In genomic region chr5:75510417-75510835, GRCh38 we compare ENCODE assay signal across 8 cellular contexts. TPM values are rescaled to one million over a fixed set of nuclear protein-coding genes. Genes with fewer than 3 reads are reported as not detected.
DNase-seq lines count a peak whose midpoint lies in the region; ATAC-seq, FAIRE-seq and TF ChIP-seq lines count a peak whose summit lies in the region.

No MANE protein-coding gene starts in this region.

- H3K36me3 Mint-ChIP-seq in astrocyte (ENCODE audit: low read depth, unreplicated experiment), result no peaks in the 10 kb centered on the region

- no peaks in the 10 kb centered on the region for H3K9me3 ChIP-seq in astrocyte (ENCODE audit: insufficient read depth, low read depth, low read length)
- no peaks in the 10 kb centered on the region for H3K9me3 ChIP-seq in iPS-18a (ENCODE audit: control insufficient read depth, low read depth, low read length)
- no peaks in the 10 kb centered on the region for H3K9me3 ChIP-seq in small intestine (ENCODE audit: control insufficient read depth, low read depth)

- peak overlapping the region; percentile 75 for H2AFZ ChIP-seq in astrocyte (ENCODE audit: low read depth, low read length)

- no peaks in the 10 kb centered on the region for H3K9me3 Mint-ChIP-seq in astrocyte (ENCODE audit: unreplicated experiment)

- ATAC-seq in Right ventricle myocardium inferior, result peak; percentile 15

- FAIRE-seq in astrocyte (lab: Jason Lieb, UNC), result no peak
- FAIRE-seq in small intestine (lab: Jason Lieb, UNC), result no peak

- H3K27me3 ChIP-seq in astrocyte (ENCODE audit: insufficient read depth, low read length) (no peaks in the 10 kb centered on the region), iPS-18a (ENCODE audit: control insufficient read depth, insufficient read depth, low read length) (no peaks in the 10 kb centered on the region), small intestine (ENCODE audit: control insufficient read depth in 2 of 2, insufficient read depth in 2 of 2, low read length in 2 of 2) (no peaks in the 10 kb centered on the region)

- peak overlapping the region; percentile 94 for H3K27ac Mint-ChIP-seq in astrocyte (ENCODE audit: unreplicated experiment)

- peaks cover 37% of the 10 kb centered on the region for H4K20me1 ChIP-seq in astrocyte (ENCODE audit: insufficient read depth, low read length)

- TF ChIP-seq CTCF in astrocyte (IDR thresholded peaks at IDR 0.05; ENCODE audit: insufficient read depth, low read depth, low read length), result no peak

- DNase-seq in Right ventricle myocardium inferior (ENCODE audit: missing footprints), result no peak
- no peak for DNase-seq in cardiac septum (ENCODE audit: low spot score)
- peak; percentile 3 for DNase-seq in HuH-7.5 (ENCODE audit: low spot score)
- DNase-seq in astrocyte (ENCODE audit: low read depth), result peak; percentile 23
- peak; percentile 40 for DNase-seq in small intestine
- DNase-seq in DMS114 treated with DMSO at 0.1 percent for 48 hours (lab: John Stamatoyannopoulos, UW; ENCODE audit: unreplicated experiment), result no peak
- DNase-seq in amniotic stem cell (lab: John Stamatoyannopoulos, UW), result no peak

- peak overlapping the region; percentile 97 for H3K4me3 Mint-ChIP-seq in astrocyte (ENCODE audit: unreplicated experiment)

- H3K79me2 ChIP-seq in astrocyte (ENCODE audit: insufficient read depth, low read length), result peaks cover 95% of the 10 kb centered on the region

- WGBS in small intestine, 3 donors, result 0 to 1% (median 0%) methylated on average over 15 of the region's 15 CpGs

- H3K4me1 Mint-ChIP-seq in astrocyte (ENCODE audit: low read depth, unreplicated experiment), result peaks cover 23% of the 10 kb centered on the region

- H3K4me1 ChIP-seq in astrocyte (ENCODE audit: insufficient read depth, low read length) (no peaks in the 10 kb centered on the region), iPS-18a (ENCODE audit: control insufficient read depth, low read depth, low read length) (peaks cover 11% of the 10 kb centered on the region), small intestine (ENCODE audit: control insufficient read depth in 2 of 2, insufficient read depth in 1 of 2, low read depth in 1 of 2, low read length in 1 of 2) (peaks cover 0 to 12% of the 10 kb centered on the region in 2 donors)

- H3K27ac ChIP-seq in astrocyte (ENCODE audit: low read depth, low read length) (peak overlapping the region; percentile 89), iPS-18a (ENCODE audit: low read length) (no peak overlapping the region), small intestine (ENCODE audit: low read depth in 1 of 2, low read length in 1 of 2) (peak overlapping the region; percentile 94 to 97)

- H3K36me3 ChIP-seq in astrocyte (ENCODE audit: insufficient read depth, low read length) (no peaks in the 10 kb centered on the region), iPS-18a (ENCODE audit: control insufficient read depth, low read depth, low read length) (no peaks in the 10 kb centered on the region), small intestine (ENCODE audit: control insufficient read depth in 2 of 2, insufficient read depth in 2 of 2, low read length in 2 of 2) (no peaks in the 10 kb centered on the region)

- no peaks in the 10 kb centered on the region for H3K27me3 Mint-ChIP-seq in astrocyte (ENCODE audit: low read depth, unreplicated experiment)

- intact Hi-C loops in Right ventricle myocardium inferior (cut with DNase I), result loop anchor here (5.0 kb wide), 1 partner anchor 67 kb away; no protein-coding TSS in a partner anchor
- intact Hi-C loops in cardiac septum (cut with DNase I), result loop anchor here (2.0 to 10.0 kb wide), 5 partner anchors 56 to 276 kb away; partner anchors contain the start of genes ANKRD31, HMGCR and POC5

- H3K4me3 ChIP-seq in astrocyte (ENCODE audit: insufficient read depth, low read depth, low read length) (peak overlapping the region; percentile 91), iPS-18a (ENCODE audit: low read length) (peak overlapping the region; percentile 96), small intestine (ENCODE audit: low read depth in 1 of 2, low read length in 2 of 2) (peak overlapping the region; percentile 96 to 100)

- peak overlapping the region; percentile 86 for H3K9ac ChIP-seq in astrocyte (ENCODE audit: low read length)
- peak overlapping the region; percentile 57 for H3K9ac ChIP-seq in iPS-18a (ENCODE audit: low read length)

- peak overlapping the region; percentile 94 for H3K4me2 ChIP-seq in astrocyte (ENCODE audit: low read length)

RNA-seq across cellular contexts. Expression of gene CERT1, which starts 1.0 kb away (rescaled TPM):
- 26.0 TPM for total RNA-seq in Right ventricle myocardium inferior
- 39.5 TPM for total RNA-seq in cardiac septum
- 29.5 and 29.6 TPM in 2 replicates for total RNA-seq in astrocyte
- polyA plus RNA-seq in small intestine, result 10 to 100 TPM; 15.1 to 24.4 (median 20.0) TPM

RNA-seq across cellular contexts. Expression of gene POLK, which starts 1.3 kb away (rescaled TPM):
- total RNA-seq in Right ventricle myocardium inferior (20.1 TPM), cardiac septum (26.6 TPM), astrocyte (27.5 and 27.6 TPM in 2 replicates)
- polyA plus RNA-seq in small intestine, result 1 to 10 TPM; 3.2 to 5.4 (median 3.8) TPM

Comparison
In these comparisons a context has a peak if more than half of its experiments do, and no peak if none do; other contexts are left out.
1. DNase-seq: peak in HuH-7.5 (single experiment), astrocyte (single experiment) and small intestine (single experiment); none in Right ventricle myocardium inferior (single experiment), cardiac septum (single experiment), DMS114 treated with DMSO at 0.1 percent for 48 hours (single experiment) and amniotic stem cell (single experiment).
2. Peak in every context shown above with its lines, with median percentiles within 50 percentile points of each other: H3K4me3 ChIP-seq.